ENCODE assay signal across 15 cellular contexts in the genomic region with DNA sequence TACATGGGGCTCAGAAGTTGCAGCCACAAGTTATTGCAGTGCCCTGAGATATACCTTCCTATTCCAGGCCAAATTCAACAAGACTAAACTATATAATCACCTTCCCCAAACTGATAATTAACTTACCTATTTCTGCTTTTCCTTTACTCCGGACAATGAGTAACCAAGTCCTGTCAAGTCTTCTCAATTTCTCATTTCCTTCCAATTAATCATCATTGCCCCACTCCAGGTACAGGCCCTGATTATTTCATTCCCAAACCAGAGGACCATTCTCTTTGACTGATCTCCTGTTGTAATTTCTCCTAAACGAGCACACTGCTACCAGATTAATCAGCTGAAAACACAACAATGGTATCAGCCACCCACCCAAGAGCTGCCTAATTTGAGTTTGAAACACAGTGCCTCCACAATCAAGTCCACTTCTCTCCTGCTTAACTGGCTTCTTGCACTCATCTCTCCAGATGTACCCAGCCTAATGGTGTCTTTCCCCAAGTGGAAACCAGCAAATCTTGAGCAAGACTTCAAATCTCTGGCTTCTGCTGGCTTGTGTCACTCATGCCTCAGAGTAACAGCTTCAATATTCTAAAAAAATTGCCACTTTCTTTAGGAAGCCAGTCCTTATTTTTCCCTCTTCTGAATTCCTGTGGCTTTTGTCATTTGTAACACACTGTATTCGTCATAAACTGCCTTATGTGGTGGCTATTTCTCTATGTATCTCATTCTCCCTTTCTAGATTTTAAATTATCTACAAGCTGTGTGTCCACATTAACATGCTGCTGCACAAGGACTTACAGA.
DNase-seq lines count a peak whose midpoint lies in the region; ATAC-seq and TF ChIP-seq lines count a peak whose summit lies in the region.
"Had no signal": no experiment of that assay in that cellular context is flagged by ENCODE, and none has a peak within 500 bp of the region (broad histone marks: within the 10 kb centered on the region; RNA-seq: fewer than 3 reads in every experiment).

No MANE protein-coding gene starts in this region.

- ATAC-seq in activated T-cell treated with anti-CD3 and anti-CD28 coated beads, Interleukin-2, amount 50 U/mL, for 4 hours = no peak
- ATAC-seq in HG02870 (IDR thresholded peaks at IDR 0.05; ENCODE audit: unreplicated experiment) (no peak), GM19035 (IDR thresholded peaks at IDR 0.05; ENCODE audit: unreplicated experiment) (no peak), GM19351 (IDR thresholded peaks at IDR 0.05; ENCODE audit: unreplicated experiment) (no peak)
- ATAC-seq: upper lobe of right lung had no signal

- no peak overlapping the region for H2AFZ ChIP-seq in trophoblast cell (ENCODE audit: insufficient read depth, low read length, poor library complexity)
- H2AFZ ChIP-seq: parathyroid adenoma had no signal

- H3K36me3 ChIP-seq in brain microvascular endothelial cell (replicated peaks) (no peaks in the 10 kb centered on the region), trophoblast cell (ENCODE audit: control insufficient read depth in 1 of 2, insufficient read depth in 2 of 2, low read length in 2 of 2) (no peaks in the 10 kb centered on the region)
- H3K36me3 ChIP-seq: upper lobe of right lung had no signal

- no peak overlapping the region for H2BK5ac ChIP-seq in trophoblast cell (ENCODE audit: low read depth, low read length, poor library complexity)

- no peak overlapping the region for H3K4me2 ChIP-seq in trophoblast cell (ENCODE audit: low read length)

- no peak overlapping the region for H3K9ac ChIP-seq in trophoblast cell (ENCODE audit: low read length)
- H3K9ac ChIP-seq: parathyroid adenoma had no signal

- no peak overlapping the region for H4K12ac ChIP-seq in trophoblast cell (ENCODE audit: low read depth, low read length)

- peak overlapping the region; percentile 55 for H2BK120ac ChIP-seq in trophoblast cell (ENCODE audit: insufficient read depth, low read length, poor library complexity)

- peaks cover 88% of the 10 kb centered on the region for H3K36me3 Mint-ChIP-seq in activated T-cell treated with anti-CD3 and anti-CD28 coated beads, Interleukin-2, amount 50 U/mL, for 24 hours (ENCODE audit: low read depth)
- peaks cover 49% of the 10 kb centered on the region for H3K36me3 Mint-ChIP-seq in activated T-cell treated with anti-CD3 and anti-CD28 coated beads, Interleukin-2, amount 50 U/mL, for 4 hours (ENCODE audit: insufficient read depth)

- no peak overlapping the region for H4K8ac ChIP-seq in trophoblast cell (ENCODE audit: low read depth, low read length)

- no peak overlapping the region for H2AK5ac ChIP-seq in trophoblast cell (ENCODE audit: low read length)

- no peak overlapping the region for H3K4ac ChIP-seq in trophoblast cell (ENCODE audit: low read depth, low read length)

- H3K18ac ChIP-seq in trophoblast cell (ENCODE audit: low read length) = peak overlapping the region; percentile 71

- H3K4me3 Mint-ChIP-seq in activated T-cell treated with anti-CD3 and anti-CD28 coated beads, Interleukin-2, amount 50 U/mL, for 24 hours = no peak overlapping the region
- H3K4me3 Mint-ChIP-seq in activated T-cell treated with anti-CD3 and anti-CD28 coated beads, Interleukin-2, amount 50 U/mL, for 4 hours = no peak overlapping the region

- H3K27ac Mint-ChIP-seq in activated T-cell treated with anti-CD3 and anti-CD28 coated beads, Interleukin-2, amount 50 U/mL, for 24 hours = peak overlapping the region; percentile 63

- peaks cover 74% of the 10 kb centered on the region for H3K4me1 Mint-ChIP-seq in activated T-cell treated with anti-CD3 and anti-CD28 coated beads, Interleukin-2, amount 50 U/mL, for 24 hours (ENCODE audit: low read depth)
- peaks cover 57% of the 10 kb centered on the region for H3K4me1 Mint-ChIP-seq in activated T-cell treated with anti-CD3 and anti-CD28 coated beads, Interleukin-2, amount 50 U/mL, for 4 hours (ENCODE audit: low read depth)

- no peak for TF ChIP-seq CTCF in brain microvascular endothelial cell (IDR thresholded peaks at IDR 0.05; ENCODE audit: low read depth, low read length, missing control alignments)

- H3K14ac ChIP-seq in trophoblast cell (ENCODE audit: low read length) = no peak overlapping the region

- no peaks in the 10 kb centered on the region for H3K27me3 Mint-ChIP-seq in activated T-cell treated with anti-CD3 and anti-CD28 coated beads, Interleukin-2, amount 50 U/mL, for 24 hours
- no peaks in the 10 kb centered on the region for H3K27me3 Mint-ChIP-seq in activated T-cell treated with anti-CD3 and anti-CD28 coated beads, Interleukin-2, amount 50 U/mL, for 4 hours (ENCODE audit: low read depth)

- H3K9me3 ChIP-seq in trophoblast cell (ENCODE audit: insufficient read depth, low read depth, low read length) = no peaks in the 10 kb centered on the region
- H3K9me3 ChIP-seq: upper lobe of right lung had no signal

- no CpG with 5 or more reads among the region's 3 CpGs for WGBS in trophoblast cell (ENCODE audit: extremely low coverage, insufficient coverage, insufficient read length)

- H3K4me1 ChIP-seq in trophoblast cell (ENCODE audit: control insufficient read depth in 1 of 2, insufficient read depth in 2 of 2, low read length in 2 of 2) = peaks cover 3 to 4% of the 10 kb centered on the region in 2 experiments
- H3K4me1 ChIP-seq: parathyroid adenoma, upper lobe of right lung had no signal

- peaks cover 2% of the 10 kb centered on the region for H3K79me2 ChIP-seq in trophoblast cell (ENCODE audit: control insufficient read depth, insufficient read depth, low read length, poor library complexity)

- H3K27me3 ChIP-seq in brain microvascular endothelial cell (replicated peaks) (no peaks in the 10 kb centered on the region), trophoblast cell (ENCODE audit: insufficient read depth, low read length) (no peaks in the 10 kb centered on the region)
- H3K27me3 ChIP-seq: upper lobe of right lung had no signal

- no peak for DNase-seq in activated T-cell treated with anti-CD3 and anti-CD28 coated beads, Interleukin-2, amount 50 U/mL, for 24 hours
- no peak for DNase-seq in activated T-cell treated with anti-CD3 and anti-CD28 coated beads, Interleukin-2, amount 50 U/mL, for 4 hours
- peak; percentile 64 for DNase-seq in NCI-H226
- DNase-seq in brain microvascular endothelial cell = no peak
- no peak for DNase-seq in trophoblast cell
- DNase-seq: NCI-H1105; NCI-H510A treated with DMSO at 0.1 percent for 48 hours; Right ventricle myocardium superior; stimulated activated CD4-positive, alpha-beta T cell treated with anti-CD3 and anti-CD28 coated beads, Interleukin-15, amount 100 ng/mL, for 24 hours; upper lobe of right lung had no signal

- H3K27ac ChIP-seq in brain microvascular endothelial cell (peak overlapping the region; percentile 33), trophoblast cell (ENCODE audit: low read depth, low read length) (no peak overlapping the region)
- H3K27ac ChIP-seq: coronary artery, parathyroid adenoma, upper lobe of right lung had no signal

- H3K79me1 ChIP-seq in trophoblast cell (ENCODE audit: low read length) = peaks cover 3% of the 10 kb centered on the region

- H2BK12ac ChIP-seq in trophoblast cell (ENCODE audit: low read length) = peak overlapping the region; percentile 90

- in situ Hi-C loops in brain microvascular endothelial cell (cut with HindIII; ENCODE audit: low pct_ligation_motif_present, low sequenced_read_pairs) = no loop called here

- no peak overlapping the region for H3K23ac ChIP-seq in trophoblast cell (ENCODE audit: low read length)

- no peak overlapping the region for H4K91ac ChIP-seq in trophoblast cell (ENCODE audit: low read depth, low read length)

- H3K4me3 ChIP-seq in brain microvascular endothelial cell (ENCODE audit: low read depth, low read length) (no peak overlapping the region), trophoblast cell (ENCODE audit: low read depth, low read length) (no peak overlapping the region)
- H3K4me3 ChIP-seq: coronary artery, upper lobe of right lung had no signal

- peaks cover 3% of the 10 kb centered on the region for H3K9me3 Mint-ChIP-seq in activated T-cell treated with anti-CD3 and anti-CD28 coated beads, Interleukin-2, amount 50 U/mL, for 24 hours
- H3K9me3 Mint-ChIP-seq in activated T-cell treated with anti-CD3 and anti-CD28 coated beads, Interleukin-2, amount 50 U/mL, for 4 hours = peaks cover 9% of the 10 kb centered on the region
